ENCODE assay signal across 1 cellular context in genomic region chr6:56437171-56437900, GRCh38.
TF ChIP-seq lines count a peak whose summit lies in the region.

No MANE protein-coding gene starts in this region.

TF ChIP-seq in liver, 16 proteins besides CTCF, POLR2A, EP300 and RAD21 (continued from another document):
- TF ChIP-seq, protein P1, sequence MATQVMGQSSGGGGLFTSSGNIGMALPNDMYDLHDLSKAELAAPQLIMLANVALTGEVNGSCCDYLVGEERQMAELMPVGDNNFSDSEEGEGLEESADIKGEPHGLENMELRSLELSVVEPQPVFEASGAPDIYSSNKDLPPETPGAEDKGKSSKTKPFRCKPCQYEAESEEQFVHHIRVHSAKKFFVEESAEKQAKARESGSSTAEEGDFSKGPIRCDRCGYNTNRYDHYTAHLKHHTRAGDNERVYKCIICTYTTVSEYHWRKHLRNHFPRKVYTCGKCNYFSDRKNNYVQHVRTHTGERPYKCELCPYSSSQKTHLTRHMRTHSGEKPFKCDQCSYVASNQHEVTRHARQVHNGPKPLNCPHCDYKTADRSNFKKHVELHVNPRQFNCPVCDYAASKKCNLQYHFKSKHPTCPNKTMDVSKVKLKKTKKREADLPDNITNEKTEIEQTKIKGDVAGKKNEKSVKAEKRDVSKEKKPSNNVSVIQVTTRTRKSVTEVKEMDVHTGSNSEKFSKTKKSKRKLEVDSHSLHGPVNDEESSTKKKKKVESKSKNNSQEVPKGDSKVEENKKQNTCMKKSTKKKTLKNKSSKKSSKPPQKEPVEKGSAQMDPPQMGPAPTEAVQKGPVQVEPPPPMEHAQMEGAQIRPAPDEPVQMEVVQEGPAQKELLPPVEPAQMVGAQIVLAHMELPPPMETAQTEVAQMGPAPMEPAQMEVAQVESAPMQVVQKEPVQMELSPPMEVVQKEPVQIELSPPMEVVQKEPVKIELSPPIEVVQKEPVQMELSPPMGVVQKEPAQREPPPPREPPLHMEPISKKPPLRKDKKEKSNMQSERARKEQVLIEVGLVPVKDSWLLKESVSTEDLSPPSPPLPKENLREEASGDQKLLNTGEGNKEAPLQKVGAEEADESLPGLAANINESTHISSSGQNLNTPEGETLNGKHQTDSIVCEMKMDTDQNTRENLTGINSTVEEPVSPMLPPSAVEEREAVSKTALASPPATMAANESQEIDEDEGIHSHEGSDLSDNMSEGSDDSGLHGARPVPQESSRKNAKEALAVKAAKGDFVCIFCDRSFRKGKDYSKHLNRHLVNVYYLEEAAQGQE (IDR thresholded peaks at IDR 0.05) = peak; percentile 17
- TF ChIP-seq YY1 (IDR thresholded peaks at IDR 0.05) = no peak
